1 cellular context compared by ENCODE assay signal in the genomic region with DNA sequence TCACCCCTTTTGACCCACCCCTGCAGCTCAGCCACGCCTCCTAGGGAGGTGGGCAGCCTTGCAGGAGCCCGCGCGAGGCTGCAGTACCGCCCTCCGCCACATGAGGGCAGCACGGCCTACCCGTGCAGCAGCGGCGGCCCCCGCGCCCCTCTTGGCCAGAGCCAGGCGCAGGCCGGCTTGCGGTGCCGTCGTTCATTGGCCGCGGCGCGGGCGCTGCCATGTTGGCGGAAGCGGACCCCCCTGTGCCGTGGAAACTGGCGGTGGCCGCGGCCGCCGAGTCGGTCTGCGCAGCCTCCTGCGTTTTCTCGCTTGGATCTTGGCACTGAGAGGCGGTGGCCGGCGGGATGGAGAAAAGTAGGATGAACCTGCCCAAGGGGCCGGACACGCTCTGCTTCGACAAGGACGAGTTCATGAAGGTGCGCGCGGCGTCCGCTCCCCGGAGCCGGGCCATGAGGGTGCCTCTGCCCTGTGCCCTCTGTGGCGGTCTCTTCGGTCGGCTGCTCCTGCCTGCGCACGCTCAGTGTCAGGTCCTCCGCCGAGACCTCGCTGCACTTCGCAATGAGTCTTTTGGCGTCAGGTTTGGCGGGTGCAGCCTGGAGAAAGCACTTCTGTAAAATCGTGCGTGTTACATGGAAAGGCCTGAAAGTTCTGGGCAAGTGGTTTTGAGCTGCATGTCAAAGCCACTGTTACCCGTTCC.
A peak's percentile ranks its signal among the peaks of the same experiment; 100 is the strongest.
TF ChIP-seq lines count a peak whose summit lies in the region.

A gene with protein sequence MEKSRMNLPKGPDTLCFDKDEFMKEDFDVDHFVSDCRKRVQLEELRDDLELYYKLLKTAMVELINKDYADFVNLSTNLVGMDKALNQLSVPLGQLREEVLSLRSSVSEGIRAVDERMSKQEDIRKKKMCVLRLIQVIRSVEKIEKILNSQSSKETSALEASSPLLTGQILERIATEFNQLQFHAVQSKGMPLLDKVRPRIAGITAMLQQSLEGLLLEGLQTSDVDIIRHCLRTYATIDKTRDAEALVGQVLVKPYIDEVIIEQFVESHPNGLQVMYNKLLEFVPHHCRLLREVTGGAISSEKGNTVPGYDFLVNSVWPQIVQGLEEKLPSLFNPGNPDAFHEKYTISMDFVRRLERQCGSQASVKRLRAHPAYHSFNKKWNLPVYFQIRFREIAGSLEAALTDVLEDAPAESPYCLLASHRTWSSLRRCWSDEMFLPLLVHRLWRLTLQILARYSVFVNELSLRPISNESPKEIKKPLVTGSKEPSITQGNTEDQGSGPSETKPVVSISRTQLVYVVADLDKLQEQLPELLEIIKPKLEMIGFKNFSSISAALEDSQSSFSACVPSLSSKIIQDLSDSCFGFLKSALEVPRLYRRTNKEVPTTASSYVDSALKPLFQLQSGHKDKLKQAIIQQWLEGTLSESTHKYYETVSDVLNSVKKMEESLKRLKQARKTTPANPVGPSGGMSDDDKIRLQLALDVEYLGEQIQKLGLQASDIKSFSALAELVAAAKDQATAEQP (plus strand): TSS at position 219 of the 697 bp plus-strand sequence. CDS start 126 bp downstream, at position 345.

TF ChIP-seq in K562, 482 proteins besides CTCF, POLR2A, EP300 and RAD21 (continued from another document and continues in another):
- peak; percentile 44; the same call in 1 of the 2 replicates for TF ChIP-seq CEBPZ (IDR thresholded peaks at IDR 0.05; ENCODE audit: borderline replicate concordance, low read depth, low read length)
- peak; percentile 94 to 95 for TF ChIP-seq NRF1 (conservative IDR thresholded peaks at IDR 0.05 in 1 of 2, IDR thresholded peaks at IDR 0.05 in 1 of 2)
- peak; percentile 80 for TF ChIP-seq U2AF1 (optimal IDR thresholded peaks at IDR 0.05; ENCODE audit: low read depth, low read length)
- TF ChIP-seq TGIF2 (CRISPR knock-in tag; IDR thresholded peaks at IDR 0.05), result no peak
- peak; percentile 97 for TF ChIP-seq RBFOX2 (IDR thresholded peaks at IDR 0.05; ENCODE audit: low read depth, low read length)
- TF ChIP-seq ZNF24 (IDR thresholded peaks at IDR 0.05), result peak; percentile 57
- TF ChIP-seq KLF16 (IDR thresholded peaks at IDR 0.05), result peak; percentile 45; the same call in 1 of the 2 replicates
- peak; percentile 6; the same call in 1 of the 2 replicates for TF ChIP-seq PREB (CRISPR knock-in tag; IDR thresholded peaks at IDR 0.05)
- TF ChIP-seq ZNF507 (tag; conservative IDR thresholded peaks at IDR 0.05), result no peak
- TF ChIP-seq PRMT5 (CRISPR knock-in tag; IDR thresholded peaks at IDR 0.05), result no peak
- TF ChIP-seq, protein P1, sequence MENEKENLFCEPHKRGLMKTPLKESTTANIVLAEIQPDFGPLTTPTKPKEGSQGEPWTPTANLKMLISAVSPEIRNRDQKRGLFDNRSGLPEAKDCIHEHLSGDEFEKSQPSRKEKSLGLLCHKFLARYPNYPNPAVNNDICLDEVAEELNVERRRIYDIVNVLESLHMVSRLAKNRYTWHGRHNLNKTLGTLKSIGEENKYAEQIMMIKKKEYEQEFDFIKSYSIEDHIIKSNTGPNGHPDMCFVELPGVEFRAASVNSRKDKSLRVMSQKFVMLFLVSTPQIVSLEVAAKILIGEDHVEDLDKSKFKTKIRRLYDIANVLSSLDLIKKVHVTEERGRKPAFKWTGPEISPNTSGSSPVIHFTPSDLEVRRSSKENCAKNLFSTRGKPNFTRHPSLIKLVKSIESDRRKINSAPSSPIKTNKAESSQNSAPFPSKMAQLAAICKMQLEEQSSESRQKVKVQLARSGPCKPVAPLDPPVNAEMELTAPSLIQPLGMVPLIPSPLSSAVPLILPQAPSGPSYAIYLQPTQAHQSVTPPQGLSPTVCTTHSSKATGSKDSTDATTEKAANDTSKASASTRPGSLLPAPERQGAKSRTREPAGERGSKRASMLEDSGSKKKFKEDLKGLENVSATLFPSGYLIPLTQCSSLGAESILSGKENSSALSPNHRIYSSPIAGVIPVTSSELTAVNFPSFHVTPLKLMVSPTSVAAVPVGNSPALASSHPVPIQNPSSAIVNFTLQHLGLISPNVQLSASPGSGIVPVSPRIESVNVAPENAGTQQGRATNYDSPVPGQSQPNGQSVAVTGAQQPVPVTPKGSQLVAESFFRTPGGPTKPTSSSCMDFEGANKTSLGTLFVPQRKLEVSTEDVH (IDR thresholded peaks at IDR 0.05; ENCODE audit: low read depth, partially characterized antibody), result peak; percentile 43
- peak; percentile 89 for TF ChIP-seq ATF6 (CRISPR knock-in tag; IDR thresholded peaks at IDR 0.05)
- TF ChIP-seq ZNF766 (CRISPR knock-in tag; conservative IDR thresholded peaks at IDR 0.05), result peak; percentile 48; the same call in 1 of the 2 replicates
- TF ChIP-seq ZNF197 (CRISPR knock-in tag; IDR thresholded peaks at IDR 0.05; ENCODE audit: low read depth), result no peak
- TF ChIP-seq, protein P2, sequence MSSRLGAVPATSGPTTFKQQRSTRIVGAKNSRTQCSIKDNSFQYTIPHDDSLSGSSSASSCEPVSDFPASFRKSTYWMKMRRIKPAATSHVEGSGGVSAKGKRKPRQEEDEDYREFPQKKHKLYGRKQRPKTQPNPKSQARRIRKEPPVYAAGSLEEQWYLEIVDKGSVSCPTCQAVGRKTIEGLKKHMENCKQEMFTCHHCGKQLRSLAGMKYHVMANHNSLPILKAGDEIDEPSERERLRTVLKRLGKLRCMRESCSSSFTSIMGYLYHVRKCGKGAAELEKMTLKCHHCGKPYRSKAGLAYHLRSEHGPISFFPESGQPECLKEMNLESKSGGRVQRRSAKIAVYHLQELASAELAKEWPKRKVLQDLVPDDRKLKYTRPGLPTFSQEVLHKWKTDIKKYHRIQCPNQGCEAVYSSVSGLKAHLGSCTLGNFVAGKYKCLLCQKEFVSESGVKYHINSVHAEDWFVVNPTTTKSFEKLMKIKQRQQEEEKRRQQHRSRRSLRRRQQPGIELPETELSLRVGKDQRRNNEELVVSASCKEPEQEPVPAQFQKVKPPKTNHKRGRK (tag; IDR thresholded peaks at IDR 0.05), result no peak
- TF ChIP-seq RREB1 (CRISPR knock-in tag; IDR thresholded peaks at IDR 0.05), result 0 out of 2 replicates have a peak, but pooled peaks have one; percentile 42
- peak; percentile 77 to 95 (median 94) for TF ChIP-seq YY1 (IDR thresholded peaks at IDR 0.05; ENCODE audit: borderline replicate concordance in 1 of 3, control insufficient read depth in 1 of 3, extremely low read depth in 1 of 3, insufficient read depth in 3 of 3, insufficient read length in 1 of 3, insufficient replicate concordance in 2 of 3, low read depth in 1 of 3, low read length in 2 of 3)
- TF ChIP-seq ZNF212 (CRISPR knock-in tag; IDR thresholded peaks at IDR 0.05), result no peak
- TF ChIP-seq DACH1 (IDR thresholded peaks at IDR 0.05; ENCODE audit: partially characterized antibody), result no peak
- TF ChIP-seq, protein P3, sequence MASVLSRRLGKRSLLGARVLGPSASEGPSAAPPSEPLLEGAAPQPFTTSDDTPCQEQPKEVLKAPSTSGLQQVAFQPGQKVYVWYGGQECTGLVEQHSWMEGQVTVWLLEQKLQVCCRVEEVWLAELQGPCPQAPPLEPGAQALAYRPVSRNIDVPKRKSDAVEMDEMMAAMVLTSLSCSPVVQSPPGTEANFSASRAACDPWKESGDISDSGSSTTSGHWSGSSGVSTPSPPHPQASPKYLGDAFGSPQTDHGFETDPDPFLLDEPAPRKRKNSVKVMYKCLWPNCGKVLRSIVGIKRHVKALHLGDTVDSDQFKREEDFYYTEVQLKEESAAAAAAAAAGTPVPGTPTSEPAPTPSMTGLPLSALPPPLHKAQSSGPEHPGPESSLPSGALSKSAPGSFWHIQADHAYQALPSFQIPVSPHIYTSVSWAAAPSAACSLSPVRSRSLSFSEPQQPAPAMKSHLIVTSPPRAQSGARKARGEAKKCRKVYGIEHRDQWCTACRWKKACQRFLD (CRISPR knock-in tag; IDR thresholded peaks at IDR 0.05), result peak; percentile 92
- no peak for TF ChIP-seq ASH1L (IDR thresholded peaks at IDR 0.05; ENCODE audit: borderline replicate concordance, low read depth, partially characterized antibody)
- TF ChIP-seq ZNF165 (CRISPR knock-in tag; IDR thresholded peaks at IDR 0.05; ENCODE audit: borderline replicate concordance), result no peak
- TF ChIP-seq FOSL1 (tag; conservative IDR thresholded peaks at IDR 0.05), result peak; percentile 65; the same call in 1 of the 2 replicates
- TF ChIP-seq, protein P4, sequence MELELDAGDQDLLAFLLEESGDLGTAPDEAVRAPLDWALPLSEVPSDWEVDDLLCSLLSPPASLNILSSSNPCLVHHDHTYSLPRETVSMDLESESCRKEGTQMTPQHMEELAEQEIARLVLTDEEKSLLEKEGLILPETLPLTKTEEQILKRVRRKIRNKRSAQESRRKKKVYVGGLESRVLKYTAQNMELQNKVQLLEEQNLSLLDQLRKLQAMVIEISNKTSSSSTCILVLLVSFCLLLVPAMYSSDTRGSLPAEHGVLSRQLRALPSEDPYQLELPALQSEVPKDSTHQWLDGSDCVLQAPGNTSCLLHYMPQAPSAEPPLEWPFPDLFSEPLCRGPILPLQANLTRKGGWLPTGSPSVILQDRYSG (tag; conservative IDR thresholded peaks at IDR 0.05; ENCODE audit: low read depth), result no peak
- no peak for TF ChIP-seq TCF7L2 (IDR thresholded peaks at IDR 0.05; ENCODE audit: low read depth, low read length)
- TF ChIP-seq GABPA (tag; conservative IDR thresholded peaks at IDR 0.05; ENCODE audit: low read depth), result peak; percentile 88
- no peak for TF ChIP-seq HOXB6 (CRISPR knock-in tag; IDR thresholded peaks at IDR 0.05; ENCODE audit: borderline replicate concordance)
